ENCODE assay signal across 18 cellular contexts in the genomic region with DNA sequence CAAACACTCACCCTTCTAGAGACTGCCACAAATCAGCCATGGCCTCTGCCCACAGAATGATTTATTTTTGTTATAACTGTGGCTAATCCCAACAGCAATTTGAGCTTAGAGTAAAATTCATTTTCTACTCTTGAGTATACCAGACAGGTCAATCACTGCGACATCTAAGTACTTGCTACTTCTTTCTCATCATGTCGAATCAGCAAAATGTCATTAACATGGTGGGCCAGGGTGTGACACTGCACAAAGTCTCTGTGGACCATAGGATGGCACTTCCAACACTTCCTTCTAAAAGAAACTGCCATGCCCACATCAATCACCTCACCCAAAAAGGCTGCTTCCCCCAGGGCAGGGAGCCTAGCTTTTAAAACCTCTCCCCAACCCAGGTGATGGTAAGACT.
DNase-seq lines count a peak whose midpoint lies in the region; ATAC-seq and TF ChIP-seq lines count a peak whose summit lies in the region.
"Had no signal": no experiment of that assay in that cellular context is flagged by ENCODE, and none has a peak within 500 bp of the region (broad histone marks: within the 10 kb centered on the region; RNA-seq: fewer than 3 reads in every experiment).

No MANE protein-coding gene starts in this region.

- TF ChIP-seq RAD21 in IMR-90 (IDR thresholded peaks at IDR 0.05; ENCODE audit: low read length): no peak

- H3K9me3 ChIP-seq in IMR-90 (ENCODE audit: control insufficient read depth, insufficient read depth, low read length): no peaks in the 10 kb centered on the region

- no peaks in the 10 kb centered on the region for H3K9me1 ChIP-seq in IMR-90 (ENCODE audit: insufficient read depth, low read length)

- POLR2A ChIA-PET in IMR-90 (lab: Charles Lee; ENCODE audit: unreplicated experiment): no interaction called here
- POLR2A ChIA-PET in WTC11 (lab: Charles Lee): interaction anchor here (1.5 kb wide), 1 partner anchor 25 kb away, joined by 3 read pairs; no protein-coding TSS in a partner anchor

- H3K14ac ChIP-seq in IMR-90 (replicated peaks; ENCODE audit: low read depth, low read length): no peak overlapping the region

- no peak overlapping the region for H2AK5ac ChIP-seq in IMR-90 (ENCODE audit: low read depth, low read length)

- H3K4me1 Mint-ChIP-seq in activated CD4-positive, alpha-beta T cell treated with anti-CD3 and anti-CD28 coated beads, Interleukin-2, amount 10 ng/mL, durations not matched to agents 24 days and 14 days: no peaks in the 10 kb centered on the region
- H3K4me1 Mint-ChIP-seq in WTC11: peaks cover 6% of the 10 kb centered on the region
- H3K4me1 Mint-ChIP-seq: B cell had no signal

- H3K79me1 ChIP-seq in IMR-90 (ENCODE audit: low read depth in 1 of 2, low read length in 2 of 2): no peaks in the 10 kb centered on the region

- no peak overlapping the region for H2AK9ac ChIP-seq in IMR-90 (replicated peaks; ENCODE audit: low read depth, low read length, poor library complexity)

- H2BK5ac ChIP-seq in IMR-90 (ENCODE audit: low read depth, low read length, poor library complexity, severe bottlenecking): no peak overlapping the region

- no peak overlapping the region for H2BK15ac ChIP-seq in IMR-90 (ENCODE audit: low read depth, low read length)

- TF ChIP-seq CTCF in IMR-90 (conservative IDR thresholded peaks at IDR 0.05; ENCODE audit: low read depth, low read length) (no peak), WTC11 (IDR thresholded peaks at IDR 0.05) (no peak)

- intact Hi-C loops in activated CD4-positive, alpha-beta T cell treated with anti-CD3 and anti-CD28 coated beads, Interleukin-2, amount 10 ng/mL, durations not matched to agents 24 days and 14 days (cut with micrococcal nuclease): no loop called here
- intact Hi-C loops in IMR-90 (cut with micrococcal nuclease): no loop called here
- intact Hi-C loops in Right ventricle myocardium superior (cut with DNase I): no loop called here

- no peak overlapping the region for H3K18ac ChIP-seq in IMR-90 (ENCODE audit: low read depth, low read length)

- H3K4me3 ChIP-seq in IMR-90 (ENCODE audit: insufficient read depth, low read depth, low read length): no peak overlapping the region

- CTCF ChIA-PET in IMR-90 (lab: Yijun Ruan, JAX): no interaction called here
- CTCF ChIA-PET in WTC11 (lab: Charles Lee): interaction anchor here (0.9 to 1.0 kb wide), 2 partner anchors 28 to 42 kb away, joined by 3 to 4 read pairs; no protein-coding TSS in a partner anchor

- no peak overlapping the region for H3K56ac ChIP-seq in IMR-90 (ENCODE audit: extremely low read depth, insufficient read depth, low read length)

- DNase-seq in activated CD4-positive, alpha-beta T cell treated with anti-CD3 and anti-CD28 coated beads, Interleukin-2, amount 10 ng/mL, durations not matched to agents 24 days and 14 days: peak; percentile 34
- DNase-seq in activated CD4-positive, alpha-beta T cell treated with anti-CD3 and anti-CD28 coated beads, Interleukin-2, amount 50 U/mL, for 48 hours: no peak
- DNase-seq in IMR-90 (no peak), WTC11 (ENCODE audit: low spot score) (no peak), Right ventricle myocardium superior (no peak)
- DNase-seq in effector CD8-positive, alpha-beta T cell (lab: John Stamatoyannopoulos, UW): no peak
- DNase-seq: 8988T; C1 segment of cervical spinal cord; CD4-positive, alpha-beta T cell; DMS79; EL; GOT3; H9; HFFc6; Karpas-422 had no signal

- H3K4me2 ChIP-seq in IMR-90 (ENCODE audit: low read depth, low read length): no peak overlapping the region

- no peak overlapping the region for H3K4me3 Mint-ChIP-seq in activated CD4-positive, alpha-beta T cell treated with anti-CD3 and anti-CD28 coated beads, Interleukin-2, amount 10 ng/mL, durations not matched to agents 24 days and 14 days
- H3K4me3 Mint-ChIP-seq in WTC11: no peak overlapping the region
- H3K4me3 Mint-ChIP-seq: B cell; CD4-positive, alpha-beta T cell; H9; HFFc6 had no signal

- WGBS in IMR-90 (ENCODE audit: extremely low coverage in 2 of 2, insufficient read length in 1 of 2), 2 experiments: no CpG with 5 or more reads among the region's 2 CpGs

- no peaks in the 10 kb centered on the region for H3K36me3 ChIP-seq in IMR-90 (ENCODE audit: control insufficient read depth, insufficient read depth, low read length)

- no peak overlapping the region for H3K23ac ChIP-seq in IMR-90 (ENCODE audit: low read depth, low read length)

- no peak overlapping the region for H3K27ac Mint-ChIP-seq in activated CD4-positive, alpha-beta T cell treated with anti-CD3 and anti-CD28 coated beads, Interleukin-2, amount 10 ng/mL, durations not matched to agents 24 days and 14 days
- peak overlapping the region; percentile 85 for H3K27ac Mint-ChIP-seq in WTC11
- H3K27ac Mint-ChIP-seq: B cell; CD4-positive, alpha-beta T cell; HFFc6 had no signal

- H2BK120ac ChIP-seq in IMR-90 (ENCODE audit: low read depth, low read length): no peak overlapping the region

- H3K27me3 Mint-ChIP-seq in activated CD4-positive, alpha-beta T cell treated with anti-CD3 and anti-CD28 coated beads, Interleukin-2, amount 10 ng/mL, durations not matched to agents 24 days and 14 days: peaks cover 16% of the 10 kb centered on the region
- H3K27me3 Mint-ChIP-seq in WTC11 (ENCODE audit: low read depth): no peaks in the 10 kb centered on the region
- H3K27me3 Mint-ChIP-seq: CD4-positive, alpha-beta T cell had no signal

- H3K9me3 Mint-ChIP-seq in activated CD4-positive, alpha-beta T cell treated with anti-CD3 and anti-CD28 coated beads, Interleukin-2, amount 10 ng/mL, durations not matched to agents 24 days and 14 days: no peaks in the 10 kb centered on the region
- no peaks in the 10 kb centered on the region for H3K9me3 Mint-ChIP-seq in WTC11
- H3K9me3 Mint-ChIP-seq: CD4-positive, alpha-beta T cell; H9; HFFc6 had no signal

- no peak overlapping the region for H4K91ac ChIP-seq in IMR-90 (ENCODE audit: insufficient read depth, low read depth, low read length)

- H2BK20ac ChIP-seq in IMR-90 (ENCODE audit: low read depth, low read length): no peak overlapping the region

- ATAC-seq in IMR-90 (ENCODE audit: low read depth) (no peak), WTC11 (no peak), Right ventricle myocardium superior (ENCODE audit: poor library complexity) (no peak), HG03432 (IDR thresholded peaks at IDR 0.05; ENCODE audit: unreplicated experiment) (no peak)

- no peak overlapping the region for H3K9ac ChIP-seq in IMR-90 (ENCODE audit: low read depth, low read length)

- H4K20me1 ChIP-seq in IMR-90 (ENCODE audit: insufficient read depth, low read length): no peaks in the 10 kb centered on the region

- peaks cover 2% of the 10 kb centered on the region; the same call in 1 of the 2 replicates for H3K27me3 ChIP-seq in IMR-90 (ENCODE audit: control insufficient read depth, insufficient read depth, low read length)

- H3K36me3 Mint-ChIP-seq in activated CD4-positive, alpha-beta T cell treated with anti-CD3 and anti-CD28 coated beads, Interleukin-2, amount 10 ng/mL, durations not matched to agents 24 days and 14 days (ENCODE audit: low read depth): no peaks in the 10 kb centered on the region
- no peaks in the 10 kb centered on the region; the same call in 1 of the 2 replicates for H3K36me3 Mint-ChIP-seq in WTC11

- BruUV-seq in IMR-90 (replicated peaks; lab: Mats Ljungman, UMichigan): no TSS peak

- in situ Hi-C loops in IMR-90 (cut with MboI; ENCODE audit: low sequenced_read_pairs): no loop called here

- H2AFZ ChIP-seq in IMR-90 (replicated peaks; ENCODE audit: low read length, poor library complexity): no peak overlapping the region

- no peak overlapping the region for H3K27ac ChIP-seq in IMR-90 (ENCODE audit: insufficient read depth, low read length)
- H3K27ac ChIP-seq: HL-60 had no signal

- dilution Hi-C loops in IMR-90 (cut with HindIII; ENCODE audit: low sequenced_read_pairs, unreplicated experiment): no loop called here

- H3K4me1 ChIP-seq in IMR-90 (ENCODE audit: control insufficient read depth, insufficient read depth, low read length): no peaks in the 10 kb centered on the region

- TF ChIP-seq POLR2A in IMR-90 (IDR thresholded peaks at IDR 0.05; ENCODE audit: low read depth, low read length): no peak

- no peak overlapping the region for H4K8ac ChIP-seq in IMR-90 (ENCODE audit: low read depth in 2 of 2, low read length in 2 of 2)

- H3K4ac ChIP-seq in IMR-90 (ENCODE audit: low read depth, low read length): no peak overlapping the region

- no peak overlapping the region for H4K5ac ChIP-seq in IMR-90 (ENCODE audit: low read depth, low read length)

TF ChIP-seq in IMR-90, 13 proteins besides CTCF, POLR2A, EP300 and RAD21:
- TF ChIP-seq RFX5 (IDR thresholded peaks at IDR 0.05; ENCODE audit: low read depth, low read length) (no peak), MAFK (IDR thresholded peaks at IDR 0.05; ENCODE audit: low read depth, low read length) (0 out of 2 replicates have a peak, but pooled peaks have one; percentile 34)

TF ChIP-seq in WTC11, 78 proteins besides CTCF, POLR2A, EP300 and RAD21:
- TF ChIP-seq ETV6 (CRISPR knock-in tag; IDR thresholded peaks at IDR 0.05): no peak
TF ChIP-seq in WTC11: peak in this region for 0.
